In the genomic region with DNA sequence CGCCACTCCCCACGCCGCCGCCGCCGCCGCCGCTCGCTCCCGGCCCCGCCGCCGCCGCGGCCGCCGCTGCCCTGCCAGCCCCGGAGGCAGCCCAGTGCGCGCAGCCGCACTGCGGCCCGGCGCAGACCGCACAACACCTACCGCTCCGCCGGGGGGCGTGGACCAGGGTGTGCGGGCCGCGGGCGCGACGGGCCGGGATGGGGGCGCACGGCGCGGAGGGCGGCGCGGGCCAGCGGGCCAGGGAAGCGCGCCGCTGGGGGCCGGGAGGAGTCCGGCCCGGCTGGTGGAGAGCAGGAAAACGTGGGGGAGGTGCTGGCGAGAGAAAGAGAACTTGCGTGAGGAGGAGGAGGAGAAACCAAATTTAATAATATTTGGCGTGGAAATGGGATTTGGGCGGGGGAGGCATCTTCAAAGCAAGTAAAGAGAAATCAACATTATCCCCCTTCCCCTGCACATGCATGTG, we compare ENCODE assay signal across 8 cellular contexts. TPM values are rescaled to one million over a fixed set of nuclear protein-coding genes. Genes with fewer than 3 reads are reported as not detected.
A peak's percentile ranks its signal among the peaks of the same experiment; 100 is the strongest.
DNase-seq lines count a peak whose midpoint lies in the region; ATAC-seq and TF ChIP-seq lines count a peak whose summit lies in the region.

Gene RFX7 (minus strand): TSS at position 106 of the 463 bp plus-strand sequence. CDS start 594 bp downstream, outside the sequence.

- H3F3A ChIP-seq in GM23248 (ENCODE audit: insufficient read depth) (peaks cover 19% of the 10 kb centered on the region; the same call in 1 of the 2 replicates), MM.1S (ENCODE audit: insufficient read depth, low read length) (peaks cover 23% of the 10 kb centered on the region)

- H3K9me3 ChIP-seq in GM23248 (ENCODE audit: low read depth) (no peaks in the 10 kb centered on the region), MM.1S (replicated peaks; ENCODE audit: insufficient read depth, low read length) (no peaks in the 10 kb centered on the region), T-helper 17 cell (ENCODE audit: control insufficient read depth, low read length, poor library complexity, severe bottlenecking) (no peaks in the 10 kb centered on the region), ascending aorta (no peaks in the 10 kb centered on the region)

- H3K36me3 ChIP-seq in GM23248 (ENCODE audit: low read depth): no peaks in the 10 kb centered on the region
- no peaks in the 10 kb centered on the region; the same call in 1 of the 2 replicates for H3K36me3 ChIP-seq in MM.1S (replicated peaks; ENCODE audit: insufficient read depth, low read length)
- no peaks in the 10 kb centered on the region for H3K36me3 ChIP-seq in ascending aorta
- H3K36me3 ChIP-seq in rectal smooth muscle tissue (ENCODE audit: control insufficient read depth, insufficient read depth, low read length): no peaks in the 10 kb centered on the region

- H3K27ac Mint-ChIP-seq in T-helper 17 cell: peak within 1 kb of the TSS; percentile 94

- 0 to 1% methylated on average over 36 to 55 of the region's 55 CpGs for WGBS in GM23248 (ENCODE audit: low coverage in 1 of 2, low lambda C conversion rate in 2 of 2, missing lambda C conversion rate in 2 of 2), 2 experiments

- no peaks in the 10 kb centered on the region for H4K20me1 ChIP-seq in GM23248 (ENCODE audit: insufficient read depth)
- no peaks in the 10 kb centered on the region for H4K20me1 ChIP-seq in MM.1S (ENCODE audit: insufficient read depth, low read length)

- peak; percentile 75 for DNase-seq in EL
- DNase-seq in GM23248: peak; percentile 90
- DNase-seq in MM.1S: peak; percentile 86
- DNase-seq in T-helper 17 cell: peak; percentile 69 to 77 (median 75)
- peak; percentile 20 to 91 for DNase-seq in ascending aorta (ENCODE audit: low spot score in 2 of 2)
- peak; percentile 83 for DNase-seq in hepatic stellate cell (ENCODE audit: low spot score)
- DNase-seq in superior temporal gyrus (ENCODE audit: extremely low spot score): no peak

- peak within 1 kb of the TSS; percentile 90 for H3K4me3 Mint-ChIP-seq in T-helper 17 cell

- no peaks in the 10 kb centered on the region for H3K36me3 Mint-ChIP-seq in T-helper 17 cell (ENCODE audit: low read depth)

- peaks cover 33% of the 10 kb centered on the region for H3K4me1 ChIP-seq in GM23248 (ENCODE audit: insufficient read depth)
- H3K4me1 ChIP-seq in MM.1S (ENCODE audit: low read length): peaks cover 18% of the 10 kb centered on the region
- H3K4me1 ChIP-seq in ascending aorta: peaks cover 0 to 10% of the 10 kb centered on the region in 2 donors
- no peaks in the 10 kb centered on the region for H3K4me1 ChIP-seq in rectal smooth muscle tissue (ENCODE audit: control insufficient read depth, insufficient read depth, low read length)

- TF ChIP-seq CTCF in MM.1S (IDR thresholded peaks at IDR 0.05; ENCODE audit: low read length) (no peak), ascending aorta (IDR thresholded peaks at IDR 0.05) (peak in 1 of 3 experiments; percentile 7)

- H3K4me3 ChIP-seq in GM23248 (peak within 1 kb of the TSS; percentile 89), MM.1S (ENCODE audit: low read length) (peak within 1 kb of the TSS; percentile 71), ascending aorta (peak within 1 kb of the TSS; percentile 84 to 98), rectal smooth muscle tissue (ENCODE audit: low read length) (peak within 1 kb of the TSS; percentile 67)

- H3K27ac ChIP-seq in GM23248 (peak within 1 kb of the TSS; percentile 64), MM.1S (ENCODE audit: low read length) (peak within 1 kb of the TSS; percentile 61; the same call in 1 of the 2 replicates), ascending aorta (peak within 1 kb of the TSS; percentile 90 to 95), rectal smooth muscle tissue (ENCODE audit: low read depth, low read length) (peak within 1 kb of the TSS; percentile 76)

- H3K4me2 ChIP-seq in GM23248 (ENCODE audit: unreplicated experiment) (peak within 1 kb of the TSS; percentile 94), MM.1S (ENCODE audit: low read depth, low read length) (peak within 1 kb of the TSS; percentile 81)

- peaks cover 31% of the 10 kb centered on the region for H3K4me1 Mint-ChIP-seq in T-helper 17 cell

- intact Hi-C loops in ascending aorta (cut with DNase I): loop anchor here (2.0 to 10.0 kb wide), 4 partner anchors 141 to 671 kb away; partner anchors contain the start of genes NEDD4, PYGO1 and TCF12

- ATAC-seq in T-helper 17 cell: peak; percentile 81

- in situ Hi-C loops in GM23248 (cut with MboI): no loop called here

- H3K27me3 ChIP-seq in GM23248 (replicated peaks; ENCODE audit: insufficient read depth): no peaks in the 10 kb centered on the region
- no peaks in the 10 kb centered on the region for H3K27me3 ChIP-seq in MM.1S (replicated peaks; ENCODE audit: insufficient read depth, low read length)
- no peaks in the 10 kb centered on the region for H3K27me3 ChIP-seq in ascending aorta
- H3K27me3 ChIP-seq in rectal smooth muscle tissue (ENCODE audit: control insufficient read depth, insufficient read depth, low read length): no peaks in the 10 kb centered on the region

- H3K9ac ChIP-seq in GM23248: peak within 1 kb of the TSS; percentile 88
- peak within 1 kb of the TSS; percentile 85 for H3K9ac ChIP-seq in MM.1S (ENCODE audit: low read length)
- H3K9ac ChIP-seq in rectal smooth muscle tissue (ENCODE audit: low read length): peak within 1 kb of the TSS; percentile 43

- H2AFZ ChIP-seq in GM23248: peak within 1 kb of the TSS; percentile 100
- peak within 1 kb of the TSS; percentile 84 for H2AFZ ChIP-seq in MM.1S (ENCODE audit: low read length)

- H3K79me2 ChIP-seq in GM23248 (ENCODE audit: insufficient read depth) (peaks cover 51% of the 10 kb centered on the region), MM.1S (ENCODE audit: low read length) (peaks cover 58% of the 10 kb centered on the region)

- no peaks in the 10 kb centered on the region for H3K27me3 Mint-ChIP-seq in T-helper 17 cell

- no peaks in the 10 kb centered on the region for H3K9me2 ChIP-seq in GM23248 (ENCODE audit: insufficient read depth)
- no peaks in the 10 kb centered on the region for H3K9me2 ChIP-seq in MM.1S (replicated peaks; ENCODE audit: insufficient read depth, low read length)

RNA-seq across cellular contexts. Expression of gene RFX7, which starts in this region (rescaled TPM):
- total RNA-seq in GM23248 (2014; rRNA removed; shearing (Covaris generic)): 5.8 and 6.3 TPM in 2 replicates
- 4.0 and 4.4 TPM in 2 replicates for polyA plus RNA-seq in GM23248 (2016; fragmentation: Nextera tagmentation; extraction: Ambion mirVana)
- total RNA-seq in T-helper 17 cell: 10 to 100 TPM; 24.5 to 26.8 TPM
- 14.2 TPM for total RNA-seq in ascending aorta
